27 cellular contexts compared by ENCODE assay signal in the genomic region with DNA sequence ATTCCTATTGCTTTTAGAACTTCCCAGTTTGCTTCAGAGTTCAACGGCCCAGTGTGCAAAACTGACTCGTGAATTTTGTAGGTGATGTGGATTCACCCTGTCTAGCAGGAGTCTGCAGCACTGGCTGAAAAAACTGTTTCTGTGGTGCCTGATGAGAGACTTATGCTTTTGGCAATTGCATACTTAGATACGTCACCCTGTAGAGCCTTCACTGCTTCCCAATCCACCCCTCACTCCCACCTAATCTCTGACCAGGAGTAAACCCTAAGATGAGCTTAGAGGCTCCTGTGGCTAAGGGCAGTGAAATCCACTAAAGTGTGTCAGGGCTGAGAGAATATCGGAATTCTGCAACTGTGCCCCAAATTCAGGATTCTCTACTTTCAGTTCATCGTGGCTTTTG.
"Had no signal": no experiment of that assay in that cellular context is flagged by ENCODE, and none has a peak within 500 bp of the region (broad histone marks: within the 10 kb centered on the region; RNA-seq: fewer than 3 reads in every experiment).

No MANE protein-coding gene starts in this region.

- FAIRE-seq: colon, endometrium, islet of Langerhans, keratinocyte had no signal

- H3K4me1 ChIP-seq: gastrocnemius medialis had no signal

- H3K27ac Mint-ChIP-seq: naive thymus-derived CD4-positive, alpha-beta T cell had no signal

- ATAC-seq: esophagus mucosa; gastrocnemius medialis; heart right ventricle; left cardiac atrium; left lung; left ventricle myocardium superior; lower lobe of right lung; naive thymus-derived CD4-positive, alpha-beta T cell had no signal

- H3K36me3 ChIP-seq: esophagus squamous epithelium, gastrocnemius medialis, heart right ventricle, left lung, lower lobe of right lung had no signal

- H3K9me3 ChIP-seq: gastrocnemius medialis, left lung, lower lobe of right lung had no signal

- DNase-seq: dermis blood vessel endothelial cell; dorsolateral prefrontal cortex; effector CD4-positive, alpha-beta T cell; effector memory CD4-positive, alpha-beta T cell; erythroblast; esophagus squamous epithelium; foreskin fibroblast; foreskin melanocyte; gastrocnemius medialis; glutamatergic neuron; head of caudate nucleus; heart right ventricle; hippocampal formation; left cardiac atrium; left lung; left ventricle myocardium superior; lower lobe of right lung; mesenchymal stem cell; midbrain; naive thymus-derived CD4-positive, alpha-beta T cell had no signal

- H3K4me3 ChIP-seq: coronary artery, esophagus squamous epithelium, gastrocnemius medialis, heart right ventricle, left lung, lower lobe of right lung had no signal

- H3K27ac ChIP-seq: coronary artery, epithelial cell of prostate, esophagus squamous epithelium, gastrocnemius medialis, heart right ventricle, left lung, lower lobe of right lung had no signal

- H3K4me3 Mint-ChIP-seq: naive thymus-derived CD4-positive, alpha-beta T cell had no signal
